Comparison of ENCODE assay signal across 9 cellular contexts in genomic region chr1:44730741-44731512, GRCh38. TPM values are rescaled to one million over a fixed set of nuclear protein-coding genes. Genes with fewer than 3 reads are reported as not detected.
DNase-seq lines count a peak whose midpoint lies in the region; ATAC-seq and TF ChIP-seq lines count a peak whose summit lies in the region.
"Had no signal": no experiment of that assay in that cellular context is flagged by ENCODE, and none has a peak within 500 bp of the region (broad histone marks: within the 10 kb centered on the region; RNA-seq: fewer than 3 reads in every experiment).

RNU5D-1 (minus strand) TSS chr1:44731170.

- no peaks in the 10 kb centered on the region for H3K27me3 ChIP-seq in BLaER1

- peak within 1 kb of the TSS; percentile 87 for H3K9ac ChIP-seq in BLaER1

- ATAC-seq in HG03457 (IDR thresholded peaks at IDR 0.05; ENCODE audit: unreplicated experiment) (peak; percentile 58), left lobe of liver (peak; percentile 92)
- peak; percentile 85 for ATAC-seq in activated CD4-positive, alpha-beta T cell treated with anti-CD3 and anti-CD28 coated beads for 36 hours

- peaks cover 45% of the 10 kb centered on the region for H3K4me1 Mint-ChIP-seq in activated CD4-positive, alpha-beta T cell treated with anti-CD3 and anti-CD28 coated beads for 36 hours

- H3K27ac ChIP-seq in BLaER1 = peak within 1 kb of the TSS; percentile 96
- H3K27ac ChIP-seq in coronary artery = peak within 1 kb of the TSS; percentile 77 to 90

- no peaks in the 10 kb centered on the region for H3K36me3 ChIP-seq in BLaER1

- H3K4me3 ChIP-seq in BLaER1 (peak within 1 kb of the TSS; percentile 49), coronary artery (peak within 1 kb of the TSS; percentile 58)

- H3K4me3 Mint-ChIP-seq in activated CD4-positive, alpha-beta T cell treated with anti-CD3 and anti-CD28 coated beads for 36 hours = peak within 1 kb of the TSS; percentile 67

- peaks cover 3% of the 10 kb centered on the region for H3K36me3 Mint-ChIP-seq in activated CD4-positive, alpha-beta T cell treated with anti-CD3 and anti-CD28 coated beads for 36 hours (ENCODE audit: low read depth)

- peak within 1 kb of the TSS; percentile 71 for H3K4me2 ChIP-seq in BLaER1

- POLR2A ChIA-PET in activated CD4-positive, alpha-beta T cell treated with anti-CD3 and anti-CD28 coated beads for 36 hours (lab: Charles Lee) = interaction anchor here (0.6 to 18.5 kb wide), 41 partner anchors 7 to 899 kb away, joined by 3 to 675 read pairs (median 5); partner anchors contain the start of genes ARMH1, BTBD19, CCDC163 and DYNLT4

- no peaks in the 10 kb centered on the region for H3K9me3 ChIP-seq in BLaER1

- peaks cover 48% of the 10 kb centered on the region for H3K4me1 ChIP-seq in BLaER1

- no peaks in the 10 kb centered on the region for H3K9me3 Mint-ChIP-seq in activated CD4-positive, alpha-beta T cell treated with anti-CD3 and anti-CD28 coated beads for 36 hours (ENCODE audit: low read depth)

- CTCF ChIA-PET in activated CD4-positive, alpha-beta T cell treated with anti-CD3 and anti-CD28 coated beads for 36 hours (lab: Charles Lee) = interaction anchor here (0.6 to 4.4 kb wide), 28 partner anchors 9 to 575 kb away, joined by 3 to 41 read pairs (median 4); partner anchors contain the start of genes ARMH1, BTBD19, DYNLT4 and EIF2B3

- H3K27me3 Mint-ChIP-seq in activated CD4-positive, alpha-beta T cell treated with anti-CD3 and anti-CD28 coated beads for 36 hours = no peaks in the 10 kb centered on the region

- peak within 1 kb of the TSS; percentile 100 for H3K27ac Mint-ChIP-seq in activated CD4-positive, alpha-beta T cell treated with anti-CD3 and anti-CD28 coated beads for 36 hours

- peak; percentile 76 for TF ChIP-seq CTCF in coronary artery (IDR thresholded peaks at IDR 0.05)

- DNase-seq in GM19240 (ENCODE audit: insufficient read length, low spot score) (peak; percentile 83), NCI-H510A treated with DMSO at 0.1 percent for 48 hours (lab: John Stamatoyannopoulos, UW) (peak; percentile 98), coronary artery (ENCODE audit: low spot score) (peak; percentile 93), left lobe of liver (ENCODE audit: low spot score) (peak; percentile 94)
- DNase-seq in activated CD4-positive, alpha-beta T cell treated with anti-CD3 and anti-CD28 coated beads for 36 hours = peak; percentile 98
- peak; percentile 98 to 99 for DNase-seq in stimulated activated CD4-positive, alpha-beta T cell treated with anti-CD3 and anti-CD28 coated beads, Interleukin-2, amount 100 ng/mL, for 24 hours

- no peaks in the 10 kb centered on the region for H4K20me1 ChIP-seq in BLaER1

- intact Hi-C loops in activated CD4-positive, alpha-beta T cell treated with anti-CD3 and anti-CD28 coated beads for 36 hours (cut with DNase I, micrococcal nuclease) = loop anchor here (1.0 to 10.0 kb wide), 14 partner anchors 8 to 956 kb away; partner anchors contain the start of genes KIF2C (in 2 of the 2), PLK3 (in 2 of the 2), RPS8 (in 2 of the 2) and UROD (in 2 of the 2)

RNA-seq across cellular contexts. Expression of gene RNU5D-1, which starts in this region (rescaled TPM):
- total RNA-seq in activated CD4-positive, alpha-beta T cell treated with anti-CD3 and anti-CD28 coated beads for 36 hours = not detected
- total RNA-seq in left lobe of liver = not detected
- total RNA-seq: subcutaneous adipose tissue had no signal

Comparison
In these comparisons a context has a peak if more than half of its experiments do, and no peak if none do; other contexts are left out.
1. Peak in every context shown above with its lines: DNase-seq, ATAC-seq, H3K4me3 ChIP-seq and H3K27ac ChIP-seq.
2. Peak in DNase-seq and ATAC-seq in activated CD4-positive, alpha-beta T cell treated with anti-CD3 and anti-CD28 coated beads for 36 hours; RNA of the gene not detected or under 1 TPM.
3. Peak in DNase-seq and ATAC-seq in left lobe of liver; RNA of the gene not detected or under 1 TPM.